1 cellular context compared by ENCODE assay signal in genomic region chr5:129094924-129095797, GRCh38.
TF ChIP-seq lines count a peak whose summit lies in the region.

No MANE protein-coding gene starts in this region.

TF ChIP-seq in HepG2, 621 proteins besides CTCF, POLR2A, EP300 and RAD21 (continued from another document and continues in another):
- TF ChIP-seq ZBTB39 (CRISPR knock-in tag; IDR thresholded peaks at IDR 0.05) = no peak
- 0 out of 2 replicates have a peak, but pooled peaks have one; percentile 39 for TF ChIP-seq CENPT (CRISPR knock-in tag; IDR thresholded peaks at IDR 0.05; ENCODE audit: low read depth)
- no peak for TF ChIP-seq XBP1 (CRISPR knock-in tag; IDR thresholded peaks at IDR 0.05)
- TF ChIP-seq HNRNPK (IDR thresholded peaks at IDR 0.05; ENCODE audit: low read depth, low read length, poor library complexity, severe bottlenecking) = peak; percentile 98
- TF ChIP-seq ZNF317 (CRISPR knock-in tag; IDR thresholded peaks at IDR 0.05) = peak; percentile 90; the same call in 1 of the 2 replicates
- TF ChIP-seq TBP (CRISPR knock-in tag; IDR thresholded peaks at IDR 0.05) = no peak
- TF ChIP-seq RBAK (CRISPR knock-in tag; IDR thresholded peaks at IDR 0.05) = no peak
- peak; percentile 83; the same call in 1 of the 2 replicates for TF ChIP-seq ZNF510 (CRISPR knock-in tag; IDR thresholded peaks at IDR 0.05; ENCODE audit: low read depth)
- no peak for TF ChIP-seq TRIM22 (IDR thresholded peaks at IDR 0.05)
- peak; percentile 85 for TF ChIP-seq ASH2L (IDR thresholded peaks at IDR 0.05; ENCODE audit: insufficient read length, low read depth, low read length)
- TF ChIP-seq YY1 (IDR thresholded peaks at IDR 0.05; ENCODE audit: insufficient read depth, insufficient replicate concordance, low read depth, low read length) = no peak
- TF ChIP-seq ZBTB3 (CRISPR knock-in tag; IDR thresholded peaks at IDR 0.05; ENCODE audit: borderline replicate concordance, low read depth) = no peak; the same call in 1 of the 2 replicates
- TF ChIP-seq ZNF10 (CRISPR knock-in tag; IDR thresholded peaks at IDR 0.05; ENCODE audit: borderline replicate concordance, low read depth) = 0 out of 2 replicates have a peak, but pooled peaks have one; percentile 52
- no peak; the same call in 1 of the 2 replicates for TF ChIP-seq ETV6 (CRISPR knock-in tag; conservative IDR thresholded peaks at IDR 0.05)
- TF ChIP-seq ZNF550 (CRISPR knock-in tag; IDR thresholded peaks at IDR 0.05; ENCODE audit: borderline replicate concordance) = no peak
- peak; percentile 26; the same call in 1 of the 2 replicates for TF ChIP-seq KLF13 (CRISPR knock-in tag; IDR thresholded peaks at IDR 0.05)
- peak; percentile 67 for TF ChIP-seq FOSL2 (CRISPR knock-in tag; IDR thresholded peaks at IDR 0.05)
- no peak for TF ChIP-seq ZNF597 (CRISPR knock-in tag; IDR thresholded peaks at IDR 0.05)
- TF ChIP-seq LBX2 (CRISPR knock-in tag; IDR thresholded peaks at IDR 0.05; ENCODE audit: borderline replicate concordance) = peak; percentile 53; the same call in 1 of the 2 replicates
- no peak for TF ChIP-seq REXO4 (CRISPR knock-in tag; IDR thresholded peaks at IDR 0.05; ENCODE audit: borderline replicate concordance)
- no peak for TF ChIP-seq ZUFSP (CRISPR knock-in tag; IDR thresholded peaks at IDR 0.05; ENCODE audit: borderline replicate concordance)
- TF ChIP-seq ZNF280D (CRISPR knock-in tag; IDR thresholded peaks at IDR 0.05) = peak; percentile 81
- TF ChIP-seq SALL2 (CRISPR knock-in tag; IDR thresholded peaks at IDR 0.05) = 0 out of 2 replicates have a peak, but pooled peaks have one; percentile 9
- no peak for TF ChIP-seq ISX (CRISPR knock-in tag; conservative IDR thresholded peaks at IDR 0.05)
- no peak for TF ChIP-seq THYN1 (CRISPR knock-in tag; IDR thresholded peaks at IDR 0.05; ENCODE audit: borderline replicate concordance, low read depth)
- no peak for TF ChIP-seq ZBTB42 (CRISPR knock-in tag; IDR thresholded peaks at IDR 0.05)
- no peak for TF ChIP-seq ZNF30 (CRISPR knock-in tag; IDR thresholded peaks at IDR 0.05)
- 0 out of 2 replicates have a peak, but pooled peaks have one; percentile 44 for TF ChIP-seq ZNF20 (CRISPR knock-in tag; IDR thresholded peaks at IDR 0.05)
- peak; percentile 19; the same call in 1 of the 2 replicates for TF ChIP-seq ZNF264 (CRISPR knock-in tag; IDR thresholded peaks at IDR 0.05)
- no peak for TF ChIP-seq ZFP1 (CRISPR knock-in tag; IDR thresholded peaks at IDR 0.05)
- peak; percentile 99 for TF ChIP-seq ZNF350 (CRISPR knock-in tag; IDR thresholded peaks at IDR 0.05; ENCODE audit: borderline replicate concordance, low read depth)
- TF ChIP-seq ZNF549 (CRISPR knock-in tag; IDR thresholded peaks at IDR 0.05) = no peak
- TF ChIP-seq TFE3 (CRISPR knock-in tag; IDR thresholded peaks at IDR 0.05) = no peak; the same call in 1 of the 2 replicates
- no peak for TF ChIP-seq ZBTB14 (CRISPR knock-in tag; IDR thresholded peaks at IDR 0.05)
- TF ChIP-seq CAMTA2 (CRISPR knock-in tag; IDR thresholded peaks at IDR 0.05; ENCODE audit: borderline replicate concordance) = no peak; the same call in 1 of the 2 replicates
- peak; percentile 64; the same call in 1 of the 2 replicates for TF ChIP-seq MLX (CRISPR knock-in tag; IDR thresholded peaks at IDR 0.05)
- TF ChIP-seq THAP9 (CRISPR knock-in tag; IDR thresholded peaks at IDR 0.05; ENCODE audit: borderline replicate concordance) = peak; percentile 61; the same call in 1 of the 2 replicates
- 0 out of 2 replicates have a peak, but pooled peaks have one; percentile 58 for TF ChIP-seq HOXA7 (CRISPR knock-in tag; IDR thresholded peaks at IDR 0.05)
- TF ChIP-seq KDM1A (CRISPR knock-in tag; IDR thresholded peaks at IDR 0.05) = peak; percentile 57; the same call in 1 of the 2 replicates
- no peak for TF ChIP-seq KLF12 (CRISPR knock-in tag; IDR thresholded peaks at IDR 0.05; ENCODE audit: borderline replicate concordance)
- TF ChIP-seq MLXIP (CRISPR knock-in tag; IDR thresholded peaks at IDR 0.05; ENCODE audit: borderline replicate concordance) = no peak; the same call in 1 of the 2 replicates
